7 cellular contexts compared by ENCODE assay signal in the genomic region with DNA sequence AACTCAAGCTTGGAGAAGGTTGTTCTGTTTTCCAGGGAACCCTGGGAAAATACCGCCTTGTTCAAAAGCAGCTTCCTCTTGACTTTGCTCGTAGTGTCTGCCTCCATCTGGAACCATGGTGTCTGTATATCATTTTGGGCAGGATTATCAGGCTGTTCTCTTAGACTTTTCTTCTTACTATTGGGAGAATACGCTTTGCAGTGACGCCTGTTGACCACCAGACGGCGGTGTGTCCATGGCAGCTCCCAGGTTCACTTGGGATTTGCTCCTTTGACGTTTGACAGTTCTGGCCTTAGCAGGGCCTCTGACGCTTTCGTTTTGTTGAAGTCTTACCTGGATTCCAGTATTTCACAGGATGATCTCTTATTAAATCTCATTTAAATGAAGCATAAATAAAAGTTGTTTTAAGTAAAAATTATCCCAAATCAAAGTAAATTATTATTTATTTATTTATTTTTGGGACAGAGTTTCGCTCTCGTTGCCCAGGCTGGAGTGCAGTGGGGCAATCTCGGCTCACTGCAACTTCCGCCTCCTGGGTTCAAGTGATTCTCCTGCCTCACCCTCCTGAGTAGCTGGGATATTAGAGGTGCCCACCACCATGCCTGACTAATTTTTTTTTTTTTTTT. TPM values are rescaled to one million over a fixed set of nuclear protein-coding genes. Genes with fewer than 3 reads are reported as not detected.
DNase-seq lines count a peak whose midpoint lies in the region; ATAC-seq and TF ChIP-seq lines count a peak whose summit lies in the region.

No MANE protein-coding gene starts in this region.

- H3K27me3 Mint-ChIP-seq in activated CD8-positive, alpha-beta T cell treated with anti-CD3 and anti-CD28 coated beads, Interleukin-2, amount 10 ng/mL, durations not matched to agents 7 days and 5 days (ENCODE audit: low read depth) = no peaks in the 10 kb centered on the region
- H3K27me3 Mint-ChIP-seq in nephron progenitor cell (ENCODE audit: low read depth, poor library complexity) = no peaks in the 10 kb centered on the region

- WGBS in esophagus squamous epithelium, 2 donors = 45 to 47% methylated on average over 13 of the region's 13 CpGs

- intact Hi-C loops in esophagus squamous epithelium (cut with DNase I) (loop anchor here (10.0 kb wide), 1 partner anchor 319 kb away; no protein-coding TSS in a partner anchor), upper lobe of right lung (cut with DNase I) (no loop called here)

- H3K27me3 ChIP-seq in esophagus squamous epithelium = no peaks in the 10 kb centered on the region
- no peaks in the 10 kb centered on the region for H3K27me3 ChIP-seq in upper lobe of right lung

- POLR2A ChIA-PET in activated CD8-positive, alpha-beta T cell treated with anti-CD3 and anti-CD28 coated beads, Interleukin-2, amount 10 ng/mL, durations not matched to agents 7 days and 5 days (lab: Charles Lee) = no interaction called here

- DNase-seq in GM12865 (ENCODE audit: low read depth) (peak; percentile 75), NCI-H526 (lab: John Stamatoyannopoulos, UW) (peak; percentile 6 to 54), esophagus squamous epithelium (lab: John Stamatoyannopoulos, UW) (no peak), nephron progenitor cell (peak; percentile 70), upper lobe of right lung (peak; percentile 75)
- DNase-seq in activated CD8-positive, alpha-beta T cell treated with anti-CD3 and anti-CD28 coated beads, Interleukin-2, amount 10 ng/mL, durations not matched to agents 7 days and 5 days = peak; percentile 56

- peak; percentile 100 for TF ChIP-seq CTCF in GM12865 (IDR thresholded peaks at IDR 0.05; ENCODE audit: insufficient read depth, low read depth, low read length, missing control alignments)
- TF ChIP-seq CTCF in esophagus squamous epithelium (IDR thresholded peaks at IDR 0.05) = peak; percentile 79 to 94 (median 88)
- peak; percentile 99 for TF ChIP-seq CTCF in nephron progenitor cell (IDR thresholded peaks at IDR 0.05)
- peak; percentile 98 for TF ChIP-seq CTCF in upper lobe of right lung (IDR thresholded peaks at IDR 0.05)

- CTCF ChIA-PET in activated CD8-positive, alpha-beta T cell treated with anti-CD3 and anti-CD28 coated beads, Interleukin-2, amount 10 ng/mL, durations not matched to agents 7 days and 5 days (lab: Charles Lee) = interaction anchor here (0.7 to 2.2 kb wide), 27 partner anchors 10 to 444 kb away, joined by 3 to 18 read pairs (median 4); no protein-coding TSS in a partner anchor

- peaks cover 6 to 65% (median 16%) of the 10 kb centered on the region in 3 donors for H3K36me3 ChIP-seq in esophagus squamous epithelium
- H3K36me3 ChIP-seq in upper lobe of right lung = peaks cover 26% of the 10 kb centered on the region

- no peak overlapping the region for H3K27ac Mint-ChIP-seq in activated CD8-positive, alpha-beta T cell treated with anti-CD3 and anti-CD28 coated beads, Interleukin-2, amount 10 ng/mL, durations not matched to agents 7 days and 5 days
- no peak overlapping the region for H3K27ac Mint-ChIP-seq in nephron progenitor cell

- peaks cover 14% of the 10 kb centered on the region for H3K4me1 Mint-ChIP-seq in activated CD8-positive, alpha-beta T cell treated with anti-CD3 and anti-CD28 coated beads, Interleukin-2, amount 10 ng/mL, durations not matched to agents 7 days and 5 days (ENCODE audit: low read depth)
- peaks cover 7% of the 10 kb centered on the region for H3K4me1 Mint-ChIP-seq in nephron progenitor cell

- no peaks in the 10 kb centered on the region for H3K9me3 Mint-ChIP-seq in activated CD8-positive, alpha-beta T cell treated with anti-CD3 and anti-CD28 coated beads, Interleukin-2, amount 10 ng/mL, durations not matched to agents 7 days and 5 days (ENCODE audit: insufficient read depth)
- no peaks in the 10 kb centered on the region for H3K9me3 Mint-ChIP-seq in nephron progenitor cell

- no peak for TF ChIP-seq POLR2A in esophagus squamous epithelium (IDR thresholded peaks at IDR 0.05)

- peaks cover 9% of the 10 kb centered on the region for H3K36me3 Mint-ChIP-seq in activated CD8-positive, alpha-beta T cell treated with anti-CD3 and anti-CD28 coated beads, Interleukin-2, amount 10 ng/mL, durations not matched to agents 7 days and 5 days (ENCODE audit: low read depth)
- H3K36me3 Mint-ChIP-seq in nephron progenitor cell (ENCODE audit: low read depth) = peaks cover 32% of the 10 kb centered on the region

- peaks cover 0 to 18% (median 11%) of the 10 kb centered on the region in 3 donors for H3K4me1 ChIP-seq in esophagus squamous epithelium
- H3K4me1 ChIP-seq in upper lobe of right lung = no peaks in the 10 kb centered on the region

- H3K27ac ChIP-seq in esophagus squamous epithelium = no peak overlapping the region
- no peak overlapping the region for H3K27ac ChIP-seq in upper lobe of right lung

- H3K4me3 Mint-ChIP-seq in activated CD8-positive, alpha-beta T cell treated with anti-CD3 and anti-CD28 coated beads, Interleukin-2, amount 10 ng/mL, durations not matched to agents 7 days and 5 days = no peak overlapping the region
- no peak overlapping the region for H3K4me3 Mint-ChIP-seq in nephron progenitor cell

- H3K4me3 ChIP-seq in GM12865 (ENCODE audit: low read depth, low read length) (no peak overlapping the region), esophagus squamous epithelium (no peak overlapping the region), upper lobe of right lung (no peak overlapping the region)

- peak; percentile 76 for ATAC-seq in HG02885 (IDR thresholded peaks at IDR 0.05; ENCODE audit: poor library complexity, unreplicated experiment)
- ATAC-seq in activated CD8-positive, alpha-beta T cell treated with anti-CD3 and anti-CD28 coated beads, Interleukin-2, amount 10 ng/mL, durations not matched to agents 7 days and 5 days = peak; percentile 65
- peak; percentile 88 for ATAC-seq in upper lobe of right lung

- no peaks in the 10 kb centered on the region for H3K9me3 ChIP-seq in esophagus squamous epithelium
- H3K9me3 ChIP-seq in upper lobe of right lung = no peaks in the 10 kb centered on the region

RNA-seq across cellular contexts. Expression of gene GJD4, which starts 41.8 kb away (rescaled TPM):
- total RNA-seq in activated CD8-positive, alpha-beta T cell treated with anti-CD3 and anti-CD28 coated beads, Interleukin-2, amount 10 ng/mL, durations not matched to agents 7 days and 5 days = not detected
- not detected for total RNA-seq in esophagus squamous epithelium
- not detected for total RNA-seq in upper lobe of right lung
